In the genomic region with DNA sequence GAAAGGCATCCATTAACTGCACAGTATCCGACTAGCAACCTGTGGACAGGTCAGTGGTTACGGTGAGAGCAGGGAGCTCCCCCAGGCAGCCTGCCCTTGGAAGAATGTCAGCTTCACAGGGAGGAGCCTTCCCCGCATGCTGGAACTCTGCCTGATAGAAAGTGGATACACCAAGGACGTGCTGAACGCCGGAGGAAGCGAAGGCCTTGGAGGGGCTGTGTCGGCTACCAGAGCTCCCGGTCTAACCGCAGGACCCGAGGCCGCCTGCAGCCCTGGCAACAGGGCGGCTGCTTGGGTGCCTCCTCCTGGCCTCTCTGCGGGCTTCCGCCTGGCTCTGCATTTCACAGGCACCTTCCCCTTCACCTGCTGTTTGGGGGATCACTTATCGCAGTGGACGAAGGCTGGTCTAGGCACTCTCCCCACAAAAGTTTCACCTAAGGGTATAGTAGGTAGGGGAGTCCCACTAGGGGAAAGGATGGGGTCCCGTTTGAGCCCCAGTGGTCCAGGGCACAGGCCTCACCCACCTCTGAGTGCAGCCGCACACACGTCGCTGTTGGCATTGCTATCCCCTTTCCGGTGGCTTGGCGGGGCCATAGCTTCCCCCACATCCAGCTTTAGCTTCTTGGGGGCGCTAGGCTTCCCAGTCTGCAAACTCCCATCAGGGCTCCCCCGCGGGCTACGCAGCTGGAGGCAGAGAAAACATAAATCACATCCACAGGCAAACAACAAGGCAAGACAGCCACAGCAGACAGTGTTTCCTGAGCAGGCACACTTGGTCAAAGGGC, we compare ENCODE assay signal across 38 cellular contexts. TPM values are rescaled to one million over a fixed set of nuclear protein-coding genes. Genes with fewer than 3 reads are reported as not detected.
"Had no signal": no experiment of that assay in that cellular context is flagged by ENCODE, and none has a peak within 500 bp of the region (broad histone marks: within the 10 kb centered on the region; RNA-seq: fewer than 3 reads in every experiment).

No MANE protein-coding gene starts in this region.

- H3K4me3 Mint-ChIP-seq: activated CD4-positive, alpha-beta T cell treated with anti-CD3 and anti-CD28 coated beads for 36 hours; activated CD8-positive, alpha-beta memory T cell treated with anti-CD3 and anti-CD28 coated beads, Interleukin-2, amount 10 ng/mL, durations not matched to agents 7 days and 5 days; activated CD8-positive, alpha-beta T cell treated with anti-CD3 and anti-CD28 coated beads for 36 hours; activated naive CD4-positive, alpha-beta T cell treated with anti-CD3 and anti-CD28 coated beads, Interleukin-2, amount 10 ng/mL, durations not matched to agents 7 days and 5 days; brain; central memory CD8-positive, alpha-beta T cell; effector memory CD8-positive, alpha-beta T cell; T-cell; T-helper 1 cell treated with Interleukin-12 subunit alpha and Interleukin-12 subunit beta and Interleukin-4 antibody, amounts not matched to agents 30 μg/mL and 1 μg/mL, for 36 hours; T-helper 2 cell treated with Interferon-gamma antibody and Interleukin-4, amounts not matched to agents 5 μg/mL and 100 μg/mL, for 36 hours had no signal

- H3K27me3 Mint-ChIP-seq: activated CD4-positive, alpha-beta T cell treated with anti-CD3 and anti-CD28 coated beads for 36 hours; activated CD8-positive, alpha-beta memory T cell treated with anti-CD3 and anti-CD28 coated beads, Interleukin-2, amount 10 ng/mL, durations not matched to agents 7 days and 5 days; activated CD8-positive, alpha-beta T cell treated with anti-CD3 and anti-CD28 coated beads for 36 hours; activated naive CD4-positive, alpha-beta T cell treated with anti-CD3 and anti-CD28 coated beads, Interleukin-2, amount 10 ng/mL, durations not matched to agents 7 days and 5 days; brain; central memory CD8-positive, alpha-beta T cell; effector memory CD8-positive, alpha-beta T cell; T-cell had no signal

- DNase-seq: activated CD4-positive, alpha-beta T cell treated with anti-CD3 and anti-CD28 coated beads for 36 hours; activated CD4-positive, alpha-beta T cell treated with anti-CD3 and anti-CD28 coated beads, Interleukin-2, amount 50 U/mL, for 1 hour; activated CD4-positive, alpha-beta T cell treated with anti-CD3 and anti-CD28 coated beads, Interleukin-2, amount 50 U/mL, for 48 hours; activated CD4-positive, CD25-positive, alpha-beta regulatory T cell; activated CD4-positive, CD25-positive, alpha-beta regulatory T cell treated with anti-CD3 and anti-CD28 coated beads, Interleukin-2, amount 50 U/mL, for 72 hours; activated CD8-positive, alpha-beta memory T cell treated with anti-CD3 and anti-CD28 coated beads, Interleukin-2, amount 10 ng/mL, durations not matched to agents 7 days and 5 days; activated CD8-positive, alpha-beta memory T cell treated with anti-CD3 and anti-CD28 coated beads, Interleukin-2, amount 50 U/mL, for 4 hours; activated CD8-positive, alpha-beta T cell treated with anti-CD3 and anti-CD28 coated beads for 36 hours; activated gamma-delta T cell; activated naive CD4-positive, alpha-beta T cell; activated naive CD4-positive, alpha-beta T cell treated with anti-CD3 and anti-CD28 coated beads, Interleukin-2, amount 10 ng/mL, durations not matched to agents 7 days and 5 days; activated T-cell treated with anti-CD3 and anti-CD28 coated beads, Interleukin-2, amount 50 U/mL, for 1 hour; activated T-cell treated with anti-CD3 and anti-CD28 coated beads, Interleukin-2, amount 50 U/mL, for 48 hours; dermis blood vessel endothelial cell; effector CD4-positive, alpha-beta T cell; effector memory CD8-positive, alpha-beta T cell; esophagus squamous epithelium; foreskin melanocyte; heart right ventricle; SW 1271; T-cell; T1000 had no signal

- FAIRE-seq: endometrium, endothelial cell of umbilical vein had no signal

- H3K27ac ChIP-seq: ascending aorta, breast epithelium, coronary artery, epithelial cell of prostate, esophagus squamous epithelium, gastroesophageal sphincter, heart right ventricle had no signal

- H3K9me3 ChIP-seq: ascending aorta, breast epithelium, esophagus squamous epithelium, gastroesophageal sphincter, heart right ventricle had no signal

- H3K4me3 ChIP-seq: ascending aorta, breast epithelium, coronary artery, esophagus squamous epithelium, gastroesophageal sphincter, heart right ventricle had no signal

- H3K27ac Mint-ChIP-seq: activated CD4-positive, alpha-beta T cell treated with anti-CD3 and anti-CD28 coated beads for 36 hours; activated CD8-positive, alpha-beta memory T cell treated with anti-CD3 and anti-CD28 coated beads, Interleukin-2, amount 10 ng/mL, durations not matched to agents 7 days and 5 days; activated naive CD4-positive, alpha-beta T cell treated with anti-CD3 and anti-CD28 coated beads, Interleukin-2, amount 10 ng/mL, durations not matched to agents 7 days and 5 days; brain; effector memory CD8-positive, alpha-beta T cell; T-cell; T-helper 1 cell treated with Interleukin-12 subunit alpha and Interleukin-12 subunit beta and Interleukin-4 antibody, amounts not matched to agents 30 μg/mL and 1 μg/mL, for 36 hours; T-helper 2 cell treated with Interferon-gamma antibody and Interleukin-4, amounts not matched to agents 5 μg/mL and 100 μg/mL, for 36 hours had no signal

- H3K4me1 ChIP-seq: ascending aorta, breast epithelium had no signal

- H3K4me1 Mint-ChIP-seq: activated naive CD4-positive, alpha-beta T cell treated with anti-CD3 and anti-CD28 coated beads, Interleukin-2, amount 10 ng/mL, durations not matched to agents 7 days and 5 days; brain; central memory CD8-positive, alpha-beta T cell; T-cell had no signal

- ATAC-seq: activated CD4-positive, alpha-beta T cell treated with anti-CD3 and anti-CD28 coated beads for 36 hours; activated CD8-positive, alpha-beta memory T cell treated with anti-CD3 and anti-CD28 coated beads, Interleukin-2, amount 10 ng/mL, durations not matched to agents 7 days and 5 days; activated CD8-positive, alpha-beta T cell treated with anti-CD3 and anti-CD28 coated beads for 36 hours; activated naive CD4-positive, alpha-beta T cell treated with anti-CD3 and anti-CD28 coated beads, Interleukin-2, amount 50 U/mL, for 72 hours; effector memory CD8-positive, alpha-beta T cell; gastroesophageal sphincter; T-cell had no signal

- H3K27me3 ChIP-seq: ascending aorta, breast epithelium, esophagus squamous epithelium, gastroesophageal sphincter, heart right ventricle had no signal

- H3K9me3 Mint-ChIP-seq: activated CD8-positive, alpha-beta T cell treated with anti-CD3 and anti-CD28 coated beads for 36 hours; activated naive CD4-positive, alpha-beta T cell treated with anti-CD3 and anti-CD28 coated beads, Interleukin-2, amount 10 ng/mL, durations not matched to agents 7 days and 5 days; activated naive CD4-positive, alpha-beta T cell treated with anti-CD3 and anti-CD28 coated beads, Interleukin-2, amount 50 U/mL, for 72 hours; brain; central memory CD8-positive, alpha-beta T cell; effector memory CD8-positive, alpha-beta T cell; T-cell; T-helper 1 cell treated with Interleukin-12 subunit alpha and Interleukin-12 subunit beta and Interleukin-4 antibody, amounts not matched to agents 30 μg/mL and 1 μg/mL, for 36 hours; T-helper 2 cell treated with Interferon-gamma antibody and Interleukin-4, amounts not matched to agents 5 μg/mL and 100 μg/mL, for 36 hours had no signal

RNA-seq across cellular contexts. Expression of a gene that starts 32.7 kb away (rescaled TPM):
- total RNA-seq: activated CD4-positive, alpha-beta T cell treated with anti-CD3 and anti-CD28 coated beads for 36 hours; activated CD8-positive, alpha-beta memory T cell treated with anti-CD3 and anti-CD28 coated beads for 36 hours; activated CD8-positive, alpha-beta memory T cell treated with anti-CD3 and anti-CD28 coated beads, Interleukin-2, amount 10 ng/mL, durations not matched to agents 7 days and 5 days; activated CD8-positive, alpha-beta T cell treated with anti-CD3 and anti-CD28 coated beads for 36 hours; ascending aorta; dermis blood vessel endothelial cell; endothelial cell of umbilical vein; fibroblast of lung; fibroblast of villous mesenchyme; glomerular endothelial cell had no signal
- polyA plus RNA-seq: endothelial cell of umbilical vein, fibroblast of lung, heart right ventricle had no signal
